In genomic region chr2:112713585-112713925, GRCh38 we compare ENCODE assay signal across 19 cellular contexts. TPM values are rescaled to one million over a fixed set of nuclear protein-coding genes. Genes with fewer than 3 reads are reported as not detected.
DNase-seq lines count a peak whose midpoint lies in the region; ATAC-seq, FAIRE-seq and TF ChIP-seq lines count a peak whose summit lies in the region.
"Had no signal": no experiment of that assay in that cellular context is flagged by ENCODE, and none has a peak within 500 bp of the region (broad histone marks: within the 10 kb centered on the region; RNA-seq: fewer than 3 reads in every experiment).

No MANE protein-coding gene starts in this region.

- H3K4me3 ChIP-seq in HepG2 (replicated peaks in 1 of 3; ENCODE audit: insufficient read depth in 1 of 3, low read depth in 2 of 3, low read length in 3 of 3) (peak overlapping the region in 1 of 3 experiments; percentile 38; a peak in 1 of 6 replicates), right lobe of liver (no peak overlapping the region), coronary artery (no peak overlapping the region)

- H3K79me2 ChIP-seq in HepG2 (ENCODE audit: insufficient read depth, low read length), result no peaks in the 10 kb centered on the region

- peaks cover 4% of the 10 kb centered on the region for H3K9me3 Mint-ChIP-seq in activated T-helper 1 cell treated with anti-CD3 and anti-CD28 coated beads, Interleukin-12 subunit alpha, Interleukin-12 subunit beta, Interleukin-2, Interleukin-4 antibody, amounts not matched to agents 30 ng/mL and 10 ng/mL and 1 ng/mL, durations not matched to agents 14 hours and 24 hours and 36 hours
- no peaks in the 10 kb centered on the region for H3K9me3 Mint-ChIP-seq in stimulated activated memory B cell treated with anti-CD40 and anti-IgM and Interleukin-4, amounts not matched to agents 10 μg/mL and 1 μg/mL and 100 μg/mL, for 72 hours
- H3K9me3 Mint-ChIP-seq: CD4-positive, alpha-beta T cell had no signal

- H3K27ac ChIP-seq in HepG2 (ENCODE audit: extremely low read length, insufficient read depth, low read length) (no peak overlapping the region), right lobe of liver (no peak overlapping the region), coronary artery (no peak overlapping the region)

- in situ Hi-C loops in HepG2 (cut with HindIII; ENCODE audit: extremely low pct_ligation_motif_present, low pct_unique_long_range_greater_than_20kb), result no loop called here

- no TSS peak for BruUV-seq in HepG2 (replicated peaks; lab: Mats Ljungman, UMichigan)

- TF ChIP-seq EP300 in HepG2 (IDR thresholded peaks at IDR 0.05; ENCODE audit: low read depth in 2 of 2, low read length in 2 of 2), result no peak
- TF ChIP-seq EP300 in HepG2 (CRISPR knock-in tag; IDR thresholded peaks at IDR 0.05; ENCODE audit: borderline replicate concordance), result no peak

- H3K27me3 ChIP-seq in HepG2 (ENCODE audit: control insufficient read depth in 1 of 2, insufficient read depth in 2 of 2, low read length in 2 of 2) (peaks cover 2 to 32% of the 10 kb centered on the region in 2 experiments; a peak in 4 of 5 replicates), right lobe of liver (no peaks in the 10 kb centered on the region)

- no peak for TF ChIP-seq POLR2A in HepG2 (IDR thresholded peaks at IDR 0.05; ENCODE audit: insufficient read depth in 1 of 2, low read depth in 2 of 2, low read length in 2 of 2)
- no peak for TF ChIP-seq POLR2A in right lobe of liver (IDR thresholded peaks at IDR 0.05)

- H3K36me3 Mint-ChIP-seq in activated T-helper 1 cell treated with anti-CD3 and anti-CD28 coated beads, Interleukin-12 subunit alpha, Interleukin-12 subunit beta, Interleukin-2, Interleukin-4 antibody, amounts not matched to agents 30 ng/mL and 10 ng/mL and 1 ng/mL, durations not matched to agents 14 hours and 24 hours and 36 hours (ENCODE audit: low read depth), result peaks cover 7% of the 10 kb centered on the region
- no peaks in the 10 kb centered on the region for H3K36me3 Mint-ChIP-seq in stimulated activated memory B cell treated with anti-CD40 and anti-IgM and Interleukin-4, amounts not matched to agents 10 μg/mL and 1 μg/mL and 100 μg/mL, for 72 hours

- no peak overlapping the region for H2AFZ ChIP-seq in HepG2 (ENCODE audit: low read length)

- no peak for FAIRE-seq in HepG2 (lab: Jason Lieb, UNC)
- FAIRE-seq: G401.6 had no signal

- POLR2A ChIA-PET in HepG2 (lab: Yijun Ruan, JAX), result interaction anchor here (0.6 to 1.3 kb wide), 4 partner anchors 12 to 112 kb away, joined by 3 to 7 read pairs (median 4); no protein-coding TSS in a partner anchor

- CTCF ChIA-PET in HepG2 (lab: Yijun Ruan, JAX; ENCODE audit: low intra/inter-chr PET ratio, low total read pairs), result no interaction called here

- TF ChIP-seq CTCF in HepG2 (CRISPR knock-in tag; IDR thresholded peaks at IDR 0.05) (no peak), right lobe of liver (IDR thresholded peaks at IDR 0.05) (no peak), coronary artery (IDR thresholded peaks at IDR 0.05) (no peak)

- WGBS in HepG2 (ENCODE audit: low lambda C conversion rate), result 52% methylated on average over 3 of the region's 7 CpGs
- 60% methylated on average over 1 of the region's 7 CpGs for WGBS in right lobe of liver (ENCODE audit: insufficient coverage, low coverage, low lambda C conversion rate, missing lambda C conversion rate)

- peaks cover 43% of the 10 kb centered on the region for H3K4me1 Mint-ChIP-seq in activated T-helper 1 cell treated with anti-CD3 and anti-CD28 coated beads, Interleukin-12 subunit alpha, Interleukin-12 subunit beta, Interleukin-2, Interleukin-4 antibody, amounts not matched to agents 30 ng/mL and 10 ng/mL and 1 ng/mL, durations not matched to agents 14 hours and 24 hours and 36 hours (ENCODE audit: low read depth)
- peaks cover 55% of the 10 kb centered on the region for H3K4me1 Mint-ChIP-seq in stimulated activated memory B cell treated with anti-CD40 and anti-IgM and Interleukin-4, amounts not matched to agents 10 μg/mL and 1 μg/mL and 100 μg/mL, for 72 hours

- no peak; the same call in 2 of the 3 replicates for ATAC-seq in HepG2
- no peak for ATAC-seq in right lobe of liver
- ATAC-seq in stimulated activated memory B cell treated with anti-CD40 and anti-IgM and Interleukin-4, amounts not matched to agents 10 μg/mL and 1 μg/mL and 100 μg/mL, for 72 hours, result no peak
- ATAC-seq in GM21717 (IDR thresholded peaks at IDR 0.05; ENCODE audit: unreplicated experiment), result no peak

- intact Hi-C loops in HepG2 (cut with micrococcal nuclease; ENCODE audit: unreplicated experiment), result no loop called here
- intact Hi-C loops in right lobe of liver (cut with DNase I), result no loop called here
- intact Hi-C loops in activated T-helper 1 cell treated with anti-CD3 and anti-CD28 coated beads, Interleukin-12 subunit alpha, Interleukin-12 subunit beta, Interleukin-2, Interleukin-4 antibody, amounts not matched to agents 30 ng/mL and 10 ng/mL and 1 ng/mL, durations not matched to agents 14 hours and 24 hours and 36 hours (cut with micrococcal nuclease), result loop anchor here (1.0 to 2.0 kb wide), 3 partner anchors 13 to 203 kb away; no protein-coding TSS in a partner anchor

- H3K4me1 ChIP-seq in HepG2 (ENCODE audit: insufficient read depth, low read length) (peaks cover 15% of the 10 kb centered on the region), right lobe of liver (no peaks in the 10 kb centered on the region)

- no peaks in the 10 kb centered on the region for H4K20me1 ChIP-seq in HepG2 (ENCODE audit: insufficient read depth, low read length)

- H3K9me3 ChIP-seq in HepG2 (ENCODE audit: low read length) (no peaks in the 10 kb centered on the region), right lobe of liver (no peaks in the 10 kb centered on the region)

- DNase-seq in HepG2 (ENCODE audit: low spot score) (no peak), right lobe of liver (no peak), mesenteric fat pad (ENCODE audit: low spot score) (peak; percentile 53), coronary artery (ENCODE audit: low spot score) (no peak), NCI-H2171 treated with DMSO at 0.1 percent for 48 hours (lab: John Stamatoyannopoulos, UW) (no peak)
- DNase-seq in activated T-helper 1 cell treated with anti-CD3 and anti-CD28 coated beads, Interleukin-12 subunit alpha, Interleukin-12 subunit beta, Interleukin-2, Interleukin-4 antibody, amounts not matched to agents 30 ng/mL and 10 ng/mL and 1 ng/mL, durations not matched to agents 14 hours and 24 hours and 36 hours (ENCODE audit: low spot score), result no peak
- DNase-seq: Calu3; CD4-positive, alpha-beta T cell; DMS79 treated with DMSO at 0.1 percent for 48 hours; NCI-H1417 treated with DMSO at 0.1 percent for 48 hours; NCI-H2029; NCI-H510A treated with DMSO at 0.1 percent for 48 hours; Right ventricle myocardium superior had no signal

- no peak overlapping the region for H3K9ac ChIP-seq in HepG2 (ENCODE audit: insufficient read depth, low read depth, low read length)

- no peaks in the 10 kb centered on the region for H3K36me3 ChIP-seq in HepG2 (replicated peaks in 1 of 2; ENCODE audit: control insufficient read depth in 1 of 2, insufficient read depth in 2 of 2, low read length in 2 of 2)
- no peaks in the 10 kb centered on the region for H3K36me3 ChIP-seq in right lobe of liver

- H3K27ac Mint-ChIP-seq in activated T-helper 1 cell treated with anti-CD3 and anti-CD28 coated beads, Interleukin-12 subunit alpha, Interleukin-12 subunit beta, Interleukin-2, Interleukin-4 antibody, amounts not matched to agents 30 ng/mL and 10 ng/mL and 1 ng/mL, durations not matched to agents 14 hours and 24 hours and 36 hours, result peak overlapping the region; percentile 88
- peak overlapping the region; percentile 41 for H3K27ac Mint-ChIP-seq in stimulated activated memory B cell treated with anti-CD40 and anti-IgM and Interleukin-4, amounts not matched to agents 10 μg/mL and 1 μg/mL and 100 μg/mL, for 72 hours
- H3K27ac Mint-ChIP-seq: CD4-positive, alpha-beta T cell had no signal

- H3K4me3 Mint-ChIP-seq in activated T-helper 1 cell treated with anti-CD3 and anti-CD28 coated beads, Interleukin-12 subunit alpha, Interleukin-12 subunit beta, Interleukin-2, Interleukin-4 antibody, amounts not matched to agents 30 ng/mL and 10 ng/mL and 1 ng/mL, durations not matched to agents 14 hours and 24 hours and 36 hours, result no peak overlapping the region
- H3K4me3 Mint-ChIP-seq in stimulated activated memory B cell treated with anti-CD40 and anti-IgM and Interleukin-4, amounts not matched to agents 10 μg/mL and 1 μg/mL and 100 μg/mL, for 72 hours, result no peak overlapping the region
- H3K4me3 Mint-ChIP-seq: CD4-positive, alpha-beta T cell had no signal

- H3K4me2 ChIP-seq in HepG2 (ENCODE audit: low read depth, low read length), result peak overlapping the region; percentile 54

- peaks cover 11% of the 10 kb centered on the region for H3K27me3 Mint-ChIP-seq in activated T-helper 1 cell treated with anti-CD3 and anti-CD28 coated beads, Interleukin-12 subunit alpha, Interleukin-12 subunit beta, Interleukin-2, Interleukin-4 antibody, amounts not matched to agents 30 ng/mL and 10 ng/mL and 1 ng/mL, durations not matched to agents 14 hours and 24 hours and 36 hours (ENCODE audit: insufficient read depth)
- no peaks in the 10 kb centered on the region for H3K27me3 Mint-ChIP-seq in stimulated activated memory B cell treated with anti-CD40 and anti-IgM and Interleukin-4, amounts not matched to agents 10 μg/mL and 1 μg/mL and 100 μg/mL, for 72 hours

- no peak for TF ChIP-seq RAD21 in HepG2 (CRISPR knock-in tag; IDR thresholded peaks at IDR 0.05)

RNA-seq across cellular contexts. Expression of gene NT5DC4, which starts 7.3 kb away (rescaled TPM):
- 2.4 and 4.2 TPM in 2 replicates for total RNA-seq in HepG2 (2016; rRNA removed; fragmentation: Illumina TruSeq; extraction: Trizol)
- 0.30 and 0.35 TPM in 2 replicates for total RNA-seq in HepG2 (2016; cell fraction: cytosol; rRNA removed; fragmentation: Illumina TruSeq; extraction: Trizol; ENCODE audit: low read depth)
- total RNA-seq in HepG2 (2016; cell fraction: insoluble cytoplasmic fraction; rRNA removed; fragmentation: Illumina TruSeq; extraction: Trizol), result 0.24 and 3.4 TPM in 2 replicates
- 2.8 and 6.4 TPM in 2 replicates for total RNA-seq in HepG2 (2016; cell fraction: membrane; rRNA removed; fragmentation: Illumina TruSeq; extraction: Trizol)
- total RNA-seq in HepG2 (2016; cell fraction: nucleus; rRNA removed; fragmentation: Illumina TruSeq; extraction: Trizol), result 2.9 and 7.5 TPM in 2 replicates
- polyA plus RNA-seq in HepG2 (2011; rRNA removed), result 0.04 and 0.07 TPM in 2 replicates
- polyA plus RNA-seq in HepG2 (2011; cell fraction: cytosol; rRNA removed), result not detected in 2 replicates
- 0.14 TPM in 2 replicates for polyA plus RNA-seq in HepG2 (2011; cell fraction: nucleus; rRNA removed)
- polyA plus RNA-seq in HepG2 (2012), result 0.30 TPM in 1 of 2 replicates, not detected in the other
- 0.94 and 5.4 TPM in 2 replicates for polyA plus RNA-seq in HepG2 (2016; cell fraction: cytosol; fragmentation: Illumina TruSeq; extraction: Trizol; ENCODE audit: low read depth)
- polyA plus RNA-seq in HepG2 (2016; cell fraction: insoluble cytoplasmic fraction; fragmentation: Illumina TruSeq; extraction: Trizol; ENCODE audit: low read depth), result 0.35 and 2.3 TPM in 2 replicates
- polyA plus RNA-seq in HepG2 (2016; cell fraction: membrane; fragmentation: Illumina TruSeq; extraction: Trizol; ENCODE audit: low read depth), result 0.14 and 0.24 TPM in 2 replicates
- polyA plus RNA-seq in HepG2 (2016; cell fraction: nucleus; fragmentation: Illumina TruSeq; extraction: Trizol; ENCODE audit: insufficient read depth, low read depth), result 0.69 and 1.0 TPM in 2 replicates
- polyA minus RNA-seq in HepG2 (2011; rRNA and poly(A)+ RNA removed; ENCODE audit: low replicate concordance), result not detected in 2 replicates
- not detected in 2 replicates for polyA minus RNA-seq in HepG2 (2011; cell fraction: cytosol; rRNA and poly(A)+ RNA removed)
- polyA minus RNA-seq in HepG2 (2011; cell fraction: nucleus; rRNA and poly(A)+ RNA removed), result 1.7 TPM in 1 of 2 replicates, not detected in the other
- not detected for total RNA-seq in right lobe of liver
- total RNA-seq in activated T-helper 1 cell treated with anti-CD3 and anti-CD28 coated beads, Interleukin-12 subunit alpha, Interleukin-12 subunit beta, Interleukin-2, Interleukin-4 antibody, amounts not matched to agents 30 ng/mL and 10 ng/mL and 1 ng/mL, durations not matched to agents 14 hours and 24 hours and 36 hours, result not detected in 2 replicates
- total RNA-seq in mesenteric fat pad, result not detected
- total RNA-seq: A673; CD4-positive, alpha-beta T cell; H4; Right ventricle myocardium superior had no signal
- polyA plus RNA-seq: IgD-negative memory B cell had no signal

RNA-seq across cellular contexts. Expression of gene CKAP2L, which starts 50.9 kb away (rescaled TPM):
- total RNA-seq in HepG2 (2016; rRNA removed; fragmentation: Illumina TruSeq; extraction: Trizol) (9.5 and 21.5 TPM in 2 replicates), right lobe of liver (1 to 10 TPM in 2 of 6 experiments, under 1 TPM in 4; 0.20 to 1.4 (median 0.66) TPM), mesenteric fat pad (not detected)
- total RNA-seq in HepG2 (2016; cell fraction: cytosol; rRNA removed; fragmentation: Illumina TruSeq; extraction: Trizol; ENCODE audit: low read depth), result 1.4 and 1.7 TPM in 2 replicates
- 10.3 and 20.5 TPM in 2 replicates for total RNA-seq in HepG2 (2016; cell fraction: insoluble cytoplasmic fraction; rRNA removed; fragmentation: Illumina TruSeq; extraction: Trizol)
- total RNA-seq in HepG2 (2016; cell fraction: membrane; rRNA removed; fragmentation: Illumina TruSeq; extraction: Trizol), result 5.6 and 6.5 TPM in 2 replicates
- 13.3 and 18.2 TPM in 2 replicates for total RNA-seq in HepG2 (2016; cell fraction: nucleus; rRNA removed; fragmentation: Illumina TruSeq; extraction: Trizol)
- 3.9 and 7.1 TPM in 2 replicates for polyA plus RNA-seq in HepG2 (2011; rRNA removed)
- polyA plus RNA-seq in HepG2 (2011; cell fraction: cytosol; rRNA removed), result 3.0 and 3.4 TPM in 2 replicates
- 2.3 and 2.6 TPM in 2 replicates for polyA plus RNA-seq in HepG2 (2011; cell fraction: nucleus; rRNA removed)
- 5.5 and 10.6 TPM in 2 replicates for polyA plus RNA-seq in HepG2 (2012)
- 0.46 and 0.79 TPM in 2 replicates for polyA plus RNA-seq in HepG2 (2016; cell fraction: cytosol; fragmentation: Illumina TruSeq; extraction: Trizol; ENCODE audit: low read depth)
- 15.6 and 16.8 TPM in 2 replicates for polyA plus RNA-seq in HepG2 (2016; cell fraction: insoluble cytoplasmic fraction; fragmentation: Illumina TruSeq; extraction: Trizol; ENCODE audit: low read depth)
- 2.4 and 2.7 TPM in 2 replicates for polyA plus RNA-seq in HepG2 (2016; cell fraction: membrane; fragmentation: Illumina TruSeq; extraction: Trizol; ENCODE audit: low read depth)
- 10.7 and 13.0 TPM in 2 replicates for polyA plus RNA-seq in HepG2 (2016; cell fraction: nucleus; fragmentation: Illumina TruSeq; extraction: Trizol; ENCODE audit: insufficient read depth, low read depth)
- 6.2 and 8.6 TPM in 2 replicates for polyA minus RNA-seq in HepG2 (2011; rRNA and poly(A)+ RNA removed; ENCODE audit: low replicate concordance)
- 5.6 and 8.0 TPM in 2 replicates for polyA minus RNA-seq in HepG2 (2011; cell fraction: cytosol; rRNA and poly(A)+ RNA removed)
- 13.3 and 20.0 TPM in 2 replicates for polyA minus RNA-seq in HepG2 (2011; cell fraction: nucleus; rRNA and poly(A)+ RNA removed)
- 20.9 and 21.2 TPM in 2 replicates for total RNA-seq in activated T-helper 1 cell treated with anti-CD3 and anti-CD28 coated beads, Interleukin-12 subunit alpha, Interleukin-12 subunit beta, Interleukin-2, Interleukin-4 antibody, amounts not matched to agents 30 ng/mL and 10 ng/mL and 1 ng/mL, durations not matched to agents 14 hours and 24 hours and 36 hours
- polyA plus RNA-seq: IgD-negative memory B cell had no signal
